ENCODE assay signal across 2 cellular contexts in genomic region chr12:81863406-81863805, GRCh38.
TF ChIP-seq lines count a peak whose summit lies in the region.

No MANE protein-coding gene starts in this region.

TF ChIP-seq in GM23338, 12 proteins besides CTCF, POLR2A, EP300 and RAD21 (continued from another document):
- no peak for TF ChIP-seq CREB1 (CRISPR knock-in tag; IDR thresholded peaks at IDR 0.05; ENCODE audit: low read depth)
- TF ChIP-seq POLR2AphosphoS5 (IDR thresholded peaks at IDR 0.05; ENCODE audit: low read depth): no peak
- no peak for TF ChIP-seq NANOG (IDR thresholded peaks at IDR 0.05; ENCODE audit: borderline replicate concordance)
- TF ChIP-seq ZNF331 (CRISPR knock-in tag; IDR thresholded peaks at IDR 0.05; ENCODE audit: low read depth): no peak
- TF ChIP-seq EZH2 (IDR thresholded peaks at IDR 0.05; ENCODE audit: low read depth, unreplicated experiment): no peak
- no peak for TF ChIP-seq EZH2phosphoT487 (IDR thresholded peaks at IDR 0.05; ENCODE audit: unreplicated experiment)
- no peak for TF ChIP-seq STAT1 (IDR thresholded peaks at IDR 0.05; ENCODE audit: unreplicated experiment)
- TF ChIP-seq ZNF114 (CRISPR knock-in tag; IDR thresholded peaks at IDR 0.05): no peak
- TF ChIP-seq ZNF462 (CRISPR knock-in tag; IDR thresholded peaks at IDR 0.05): no peak
- TF ChIP-seq JUNB (IDR thresholded peaks at IDR 0.05; ENCODE audit: unreplicated experiment): no peak
- TF ChIP-seq ETS1 (IDR thresholded peaks at IDR 0.05): no peak

TF ChIP-seq in WTC11, 78 proteins besides CTCF, POLR2A, EP300 and RAD21 (continued from another document):
- TF ChIP-seq ZNF512 (CRISPR knock-in tag; IDR thresholded peaks at IDR 0.05; ENCODE audit: borderline replicate concordance) (no peak), SP1 (CRISPR knock-in tag; conservative IDR thresholded peaks at IDR 0.05) (no peak), STAT6 (CRISPR knock-in tag; conservative IDR thresholded peaks at IDR 0.05; ENCODE audit: low read depth) (no peak), ELF4 (CRISPR knock-in tag; IDR thresholded peaks at IDR 0.05; ENCODE audit: low read depth) (no peak), NR1H2 (CRISPR knock-in tag; IDR thresholded peaks at IDR 0.05) (no peak), HMGA2 (CRISPR knock-in tag; IDR thresholded peaks at IDR 0.05) (no peak), ZSCAN18 (CRISPR knock-in tag; IDR thresholded peaks at IDR 0.05) (no peak), SMAD3 (CRISPR knock-in tag; IDR thresholded peaks at IDR 0.05; ENCODE audit: borderline replicate concordance) (no peak), ERG (CRISPR knock-in tag; IDR thresholded peaks at IDR 0.05) (no peak)
